28 cellular contexts compared by ENCODE assay signal in the genomic region with DNA sequence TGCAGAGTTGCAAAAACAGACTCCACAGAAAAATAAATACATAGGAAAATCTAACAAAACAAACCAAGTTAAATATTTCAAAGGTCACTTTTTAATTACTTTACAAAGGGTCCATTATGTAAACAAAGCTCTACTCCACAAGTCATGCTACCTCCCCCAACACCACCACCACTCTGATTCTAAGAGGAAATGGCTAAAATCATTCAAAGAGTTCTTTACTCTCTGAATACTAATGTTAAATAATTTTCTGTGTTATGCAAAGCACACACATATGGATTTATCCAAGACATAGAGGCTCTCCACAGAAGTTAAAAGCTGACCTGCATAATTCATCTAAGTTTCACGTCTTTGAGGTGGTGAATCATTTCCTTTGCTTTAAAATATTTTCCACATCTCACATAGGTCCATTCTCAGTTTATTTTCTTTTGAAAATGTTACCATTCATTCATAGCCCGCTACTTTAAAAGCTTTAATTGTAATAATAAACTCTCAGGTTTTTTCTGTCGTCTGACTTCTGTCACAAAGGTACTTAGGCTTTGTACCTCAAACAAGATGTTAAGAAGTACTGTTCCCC. TPM values are rescaled to one million over a fixed set of nuclear protein-coding genes. Genes with fewer than 3 reads are reported as not detected.
DNase-seq lines count a peak whose midpoint lies in the region; ATAC-seq and TF ChIP-seq lines count a peak whose summit lies in the region.
"Had no signal": no experiment of that assay in that cellular context is flagged by ENCODE, and none has a peak within 500 bp of the region (broad histone marks: within the 10 kb centered on the region; RNA-seq: fewer than 3 reads in every experiment).

No MANE protein-coding gene starts in this region.

- peak overlapping the region; percentile 32; the same call in 1 of the 3 replicates for H3K4me3 Mint-ChIP-seq in GM23338
- no peak overlapping the region for H3K4me3 Mint-ChIP-seq in stimulated activated naive B cell treated with anti-CD40 and anti-IgM and Interleukin-4, amounts not matched to agents 10 μg/mL and 1 μg/mL and 100 μg/mL, for 72 hours
- H3K4me3 Mint-ChIP-seq: activated CD8-positive, alpha-beta T cell treated with anti-CD3 and anti-CD28 coated beads for 36 hours; activated naive CD4-positive, alpha-beta T cell treated with anti-CD3 and anti-CD28 coated beads for 36 hours; activated T-helper 1 cell treated with anti-CD3 and anti-CD28 coated beads, Interleukin-12 subunit alpha, Interleukin-12 subunit beta, Interleukin-2, Interleukin-4 antibody, amounts not matched to agents 30 ng/mL and 10 ng/mL and 1 ng/mL, durations not matched to agents 14 hours and 24 hours and 36 hours; naive B cell; T-helper 17 cell had no signal

- DNase-seq in GM23338 (ENCODE audit: low spot score) (peak; percentile 23), adipocyte (ENCODE audit: low read depth) (peak; percentile 17), foreskin melanocyte (peak; percentile 76), SKM-1 treated with dmso at 0.1 percent for 144 hours (lab: John Stamatoyannopoulos, UW; ENCODE audit: unreplicated experiment) (no peak)
- no peak for DNase-seq in stimulated activated naive B cell treated with anti-CD40 and anti-IgM and Interleukin-4, amounts not matched to agents 10 μg/mL and 1 μg/mL and 100 μg/mL, for 72 hours
- no peak for DNase-seq in stimulated activated CD4-positive, alpha-beta T cell treated with anti-CD3 and anti-CD28 coated beads, Interleukin-4, amount 100 ng/mL, for 4 hours
- DNase-seq: activated CD8-positive, alpha-beta memory T cell treated with anti-CD3 and anti-CD28 coated beads, Interleukin-2, amount 50 U/mL, for 48 hours; activated naive CD4-positive, alpha-beta T cell treated with anti-CD3 and anti-CD28 coated beads for 36 hours; adrenal gland; GOT3; left ventricle myocardium superior; naive B cell; NCI-H1417; NCI-H2081; NCI-H526; OCI-M1; psoas muscle; stimulated activated CD4-positive, alpha-beta T cell treated with anti-CD3 and anti-CD28 coated beads, Interleukin-12 subunit alpha, Interleukin-12 subunit beta, amount 100 ng/mL, for 4 hours; stimulated activated CD4-positive, alpha-beta T cell treated with anti-CD3 and anti-CD28 coated beads, Interleukin-2, amount 100 ng/mL, for 48 hours; T-helper 17 cell; tibial artery had no signal

- H3K4me1 Mint-ChIP-seq in GM23338 = peaks cover 31% of the 10 kb centered on the region
- peaks cover 1 to 9% of the 10 kb centered on the region in 2 donors for H3K4me1 Mint-ChIP-seq in stimulated activated naive B cell treated with anti-CD40 and anti-IgM and Interleukin-4, amounts not matched to agents 10 μg/mL and 1 μg/mL and 100 μg/mL, for 72 hours
- H3K4me1 Mint-ChIP-seq: naive B cell, T-helper 17 cell had no signal

- H3K27me3 Mint-ChIP-seq in GM23338 (ENCODE audit: insufficient read depth, low read depth, poor library complexity) = peaks cover 3% of the 10 kb centered on the region
- H3K27me3 Mint-ChIP-seq in stimulated activated naive B cell treated with anti-CD40 and anti-IgM and Interleukin-4, amounts not matched to agents 10 μg/mL and 1 μg/mL and 100 μg/mL, for 72 hours = peaks cover 16 to 26% of the 10 kb centered on the region in 2 donors

- no peaks in the 10 kb centered on the region for H3F3A ChIP-seq in GM23338 (replicated peaks; ENCODE audit: low read depth)

- H3K36me3 ChIP-seq in GM23338 (ENCODE audit: insufficient read depth) = no peaks in the 10 kb centered on the region
- H3K36me3 ChIP-seq in adipocyte (ENCODE audit: control insufficient read depth, insufficient read depth, low read length, severe bottlenecking) = no peaks in the 10 kb centered on the region
- H3K36me3 ChIP-seq: adrenal gland; BLaER1 treated with 17β-estradiol and CSF1 and Interleukin-3, amounts not matched to agents 10 nM and 100 nM; neutrophil; tibial artery had no signal

- H4K20me1 ChIP-seq in GM23338 (replicated peaks; ENCODE audit: insufficient read depth) = no peaks in the 10 kb centered on the region
- H4K20me1 ChIP-seq: BLaER1 treated with 17β-estradiol and CSF1 and Interleukin-3, amounts not matched to agents 10 nM and 100 nM had no signal

- no peaks in the 10 kb centered on the region for H3K9me2 ChIP-seq in GM23338 (ENCODE audit: insufficient read depth)

- H3K4me1 ChIP-seq in GM23338 (ENCODE audit: insufficient read depth) = peaks cover 22% of the 10 kb centered on the region
- peaks cover 4% of the 10 kb centered on the region for H3K4me1 ChIP-seq in adipocyte (ENCODE audit: control insufficient read depth, insufficient read depth, low read length)
- H3K4me1 ChIP-seq: adrenal gland, psoas muscle, tibial artery had no signal

- no peak for TF ChIP-seq CTCF in GM23338 (conservative IDR thresholded peaks at IDR 0.05; ENCODE audit: low read depth in 2 of 2)

- peak overlapping the region; percentile 47 for H3K4me2 ChIP-seq in GM23338

- H3K79me2 ChIP-seq in GM23338 (replicated peaks; ENCODE audit: insufficient read depth) = no peaks in the 10 kb centered on the region

- no peak for ATAC-seq in GM23338
- ATAC-seq in stimulated activated naive B cell treated with anti-CD40 and anti-IgM and Interleukin-4, amounts not matched to agents 10 μg/mL and 1 μg/mL and 100 μg/mL, for 72 hours (replicated peaks) = peak; percentile 37 to 39
- no peak for ATAC-seq in GM19455 (IDR thresholded peaks at IDR 0.05; ENCODE audit: unreplicated experiment)
- ATAC-seq: activated CD4-positive, CD25-positive, alpha-beta regulatory T cell treated with anti-CD3 and anti-CD28 coated beads, Interleukin-2, amount 50 U/mL, for 24 hours; activated CD8-positive, alpha-beta T cell treated with anti-CD3 and anti-CD28 coated beads for 36 hours; left ventricle myocardium superior; psoas muscle; sciatic nerve; T-helper 17 cell had no signal

- no peak overlapping the region for H3K9ac ChIP-seq in adipocyte (ENCODE audit: low read length)
- H3K9ac ChIP-seq: BLaER1 treated with 17β-estradiol and CSF1 and Interleukin-3, amounts not matched to agents 10 nM and 100 nM had no signal

- peak overlapping the region; percentile 43 for H3K27ac Mint-ChIP-seq in GM23338
- peak overlapping the region; percentile 76 for H3K27ac Mint-ChIP-seq in stimulated activated naive B cell treated with anti-CD40 and anti-IgM and Interleukin-4, amounts not matched to agents 10 μg/mL and 1 μg/mL and 100 μg/mL, for 72 hours
- H3K27ac Mint-ChIP-seq: activated CD8-positive, alpha-beta T cell treated with anti-CD3 and anti-CD28 coated beads for 36 hours; activated naive CD4-positive, alpha-beta T cell treated with anti-CD3 and anti-CD28 coated beads for 36 hours; activated T-helper 1 cell treated with anti-CD3 and anti-CD28 coated beads, Interleukin-12 subunit alpha, Interleukin-12 subunit beta, Interleukin-2, Interleukin-4 antibody, amounts not matched to agents 30 ng/mL and 10 ng/mL and 1 ng/mL, durations not matched to agents 14 hours and 24 hours and 36 hours; naive B cell; T-helper 17 cell had no signal

- H3K27me3 ChIP-seq in GM23338 (ENCODE audit: insufficient read depth) (no peaks in the 10 kb centered on the region), adipocyte (replicated peaks; ENCODE audit: control insufficient read depth, insufficient read depth, low read length) (no peaks in the 10 kb centered on the region)
- H3K27me3 ChIP-seq: adrenal gland; BLaER1 treated with 17β-estradiol and CSF1 and Interleukin-3, amounts not matched to agents 10 nM and 100 nM; tibial artery had no signal

- no peak overlapping the region for H3K27ac ChIP-seq in GM23338 (ENCODE audit: low read depth)
- H3K27ac ChIP-seq: adrenal gland, neutrophil, psoas muscle, tibial artery had no signal

- H2AFZ ChIP-seq in GM23338 = no peak overlapping the region

- peaks cover 6% of the 10 kb centered on the region for H3K9me3 Mint-ChIP-seq in GM23338
- H3K9me3 Mint-ChIP-seq in stimulated activated naive B cell treated with anti-CD40 and anti-IgM and Interleukin-4, amounts not matched to agents 10 μg/mL and 1 μg/mL and 100 μg/mL, for 72 hours = peaks cover 5% of the 10 kb centered on the region in 2 donors
- H3K9me3 Mint-ChIP-seq: activated T-helper 1 cell treated with anti-CD3 and anti-CD28 coated beads, Interleukin-12 subunit alpha, Interleukin-12 subunit beta, Interleukin-2, Interleukin-4 antibody, amounts not matched to agents 30 ng/mL and 10 ng/mL and 1 ng/mL, durations not matched to agents 14 hours and 24 hours and 36 hours had no signal

- H3K9me3 ChIP-seq in adipocyte (ENCODE audit: control insufficient read depth, low read length) = peaks cover 5% of the 10 kb centered on the region
- H3K9me3 ChIP-seq: adrenal gland, neutrophil, psoas muscle, tibial artery had no signal

- 0 out of 2 replicates have a peak overlapping the region, but pooled peaks have one; percentile 6 for H3K4me3 ChIP-seq in GM23338
- H3K4me3 ChIP-seq in adipocyte (ENCODE audit: low read length) = no peak overlapping the region
- H3K4me3 ChIP-seq: adrenal gland; BLaER1 treated with 17β-estradiol and CSF1 and Interleukin-3, amounts not matched to agents 10 nM and 100 nM; psoas muscle; tibial artery had no signal

- H3K36me3 Mint-ChIP-seq in GM23338 (ENCODE audit: low read depth) = no peaks in the 10 kb centered on the region; the same call in 2 of the 3 replicates
- peaks cover 0 to 4% of the 10 kb centered on the region in 2 donors for H3K36me3 Mint-ChIP-seq in stimulated activated naive B cell treated with anti-CD40 and anti-IgM and Interleukin-4, amounts not matched to agents 10 μg/mL and 1 μg/mL and 100 μg/mL, for 72 hours
- H3K36me3 Mint-ChIP-seq: naive B cell had no signal

TF ChIP-seq in GM23338, 12 proteins besides CTCF, POLR2A, EP300 and RAD21:
- TF ChIP-seq STAT1 (IDR thresholded peaks at IDR 0.05; ENCODE audit: unreplicated experiment) (no peak), NANOG (IDR thresholded peaks at IDR 0.05; ENCODE audit: borderline replicate concordance) (peak; percentile 52; the same call in 1 of the 2 replicates), EZH2phosphoT487 (IDR thresholded peaks at IDR 0.05; ENCODE audit: unreplicated experiment) (no peak), ZNF331 (CRISPR knock-in tag; IDR thresholded peaks at IDR 0.05; ENCODE audit: low read depth) (no peak)

RNA-seq across cellular contexts. Expression of a gene that starts 56.0 kb away (rescaled TPM):
- 0.87 and 1.7 TPM in 2 replicates for total RNA-seq in GM23338 (2014; rRNA removed; shearing (Covaris generic))
- 1.7 and 2.0 TPM in 2 replicates for polyA plus RNA-seq in GM23338 (2016; fragmentation: Nextera tagmentation; extraction: Ambion mirVana)

Comparison
In these comparisons a context has a peak if more than half of its experiments do, and no peak if none do; other contexts are left out.
1. ATAC-seq: peak in stimulated activated naive B cell treated with anti-CD40 and anti-IgM and Interleukin-4, amounts not matched to agents 10 μg/mL and 1 μg/mL and 100 μg/mL, for 72 hours (2 of 2); none in GM23338 (single experiment) and GM19455 (single experiment).
2. DNase-seq: peak in GM23338 (single experiment), adipocyte (single experiment) and foreskin melanocyte (single experiment); none in stimulated activated naive B cell treated with anti-CD40 and anti-IgM and Interleukin-4, amounts not matched to agents 10 μg/mL and 1 μg/mL and 100 μg/mL, for 72 hours (single experiment), stimulated activated CD4-positive, alpha-beta T cell treated with anti-CD3 and anti-CD28 coated beads, Interleukin-4, amount 100 ng/mL, for 4 hours (0 of 2) and SKM-1 treated with dmso at 0.1 percent for 144 hours (single experiment).